ENCODE assay signal across 8 cellular contexts in the genomic region with DNA sequence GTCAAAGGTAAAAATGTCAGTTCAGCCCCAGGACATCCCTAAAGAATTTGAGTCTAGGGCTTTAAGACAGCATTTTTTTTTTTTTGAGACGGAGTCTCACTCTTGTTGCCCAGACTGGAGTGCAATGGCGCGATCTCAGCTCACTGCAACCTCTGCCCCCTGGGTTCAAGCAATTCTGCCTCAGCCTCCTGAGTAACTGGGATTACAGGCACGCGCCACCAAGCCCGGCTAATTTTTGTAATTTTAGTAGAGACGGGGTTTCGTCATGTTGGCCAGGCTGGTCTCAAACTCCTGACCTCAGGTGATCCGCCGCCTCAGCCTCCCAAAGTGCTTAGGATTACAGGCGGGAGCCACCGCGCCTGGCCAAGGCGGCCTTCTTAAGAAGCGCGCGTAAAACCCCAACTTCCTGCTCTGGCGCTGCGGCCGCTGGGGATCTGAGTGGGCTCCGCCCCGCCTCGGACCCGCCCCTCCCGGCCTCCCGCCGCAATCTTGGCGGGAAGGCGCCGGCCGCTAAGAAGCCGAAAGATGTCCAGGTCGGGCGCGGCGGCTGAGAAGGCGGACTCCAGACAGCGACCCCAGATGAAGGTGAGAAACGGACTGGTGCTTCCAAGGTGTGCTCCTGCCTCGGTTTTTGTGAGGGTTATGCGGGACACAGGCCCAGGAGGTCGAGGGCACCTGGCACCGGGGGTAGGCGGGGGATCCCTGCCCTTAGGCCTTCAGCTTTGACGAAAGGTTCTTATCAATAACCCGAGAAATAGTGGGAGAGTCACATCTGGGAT. TPM values are rescaled to one million over a fixed set of nuclear protein-coding genes. Genes with fewer than 3 reads are reported as not detected.
DNase-seq lines count a peak whose midpoint lies in the region; ATAC-seq, FAIRE-seq and TF ChIP-seq lines count a peak whose summit lies in the region.
"Not testable (repeated sequence)": the region's sequence is repeated elsewhere in the genome, so short reads cannot be mapped to it uniquely, and the experiment has no call there.

Gene WDR76, plus strand, starts transcription at position 495 of the 779 bp plus-strand sequence. Its CDS starts 31 bp downstream, at position 526.

- ATAC-seq in GM19025 (IDR thresholded peaks at IDR 0.05; ENCODE audit: low read depth, unreplicated experiment) (peak; percentile 62), HG03520 (IDR thresholded peaks at IDR 0.05; ENCODE audit: unreplicated experiment) (peak; percentile 45)
- peak; percentile 68 for ATAC-seq in activated CD4-positive, alpha-beta T cell treated with anti-CD3 and anti-CD28 coated beads for 36 hours

- H3K27ac ChIP-seq in keratinocyte (ENCODE audit: control insufficient read depth, insufficient read depth, low read length), result peak within 1 kb of the TSS; percentile 75

- peak; percentile 84 for DNase-seq in AG08396 (ENCODE audit: low spot score)
- peak; percentile 45 to 91 for DNase-seq in NCI-H526 (lab: John Stamatoyannopoulos, UW)
- peak; percentile 90 for DNase-seq in activated CD4-positive, alpha-beta T cell treated with anti-CD3 and anti-CD28 coated beads for 36 hours
- DNase-seq in chondrocyte (ENCODE audit: low spot score), result not testable (repeated sequence)
- DNase-seq in keratinocyte (ENCODE audit: low read depth, low spot score), result peak; percentile 19
- peak; percentile 66 to 83 for DNase-seq in stimulated activated CD4-positive, alpha-beta T cell treated with anti-CD3 and anti-CD28 coated beads, Interleukin-12 subunit alpha, Interleukin-12 subunit beta, amount 100 ng/mL, for 24 hours (ENCODE audit: low read depth in 2 of 2)

- H3K9me3 ChIP-seq in keratinocyte (ENCODE audit: control insufficient read depth, low read depth, low read length), result not testable (repeated sequence)

- dilution Hi-C loops in keratinocyte (cut with MboI; ENCODE audit: extremely low pct_ligation_motif_present, low sequenced_read_pairs), result not testable (repeated sequence)

- not testable (repeated sequence) for FAIRE-seq in keratinocyte (lab: Jason Lieb, UNC)

- intact Hi-C loops in activated CD4-positive, alpha-beta T cell treated with anti-CD3 and anti-CD28 coated beads for 36 hours (cut with DNase I, micrococcal nuclease), result loop anchor here in 1 of 2 experiments (2.0 to 10.0 kb wide), 5 partner anchors 371 to 708 kb away; partner anchors contain the start of genes CTDSPL2, EIF3J, FRMD5 and GOLM2

- peaks cover 25% of the 10 kb centered on the region for H3K79me2 ChIP-seq in keratinocyte (ENCODE audit: control insufficient read depth, insufficient read depth, low read length)

- H3K9me3 Mint-ChIP-seq in activated CD4-positive, alpha-beta T cell treated with anti-CD3 and anti-CD28 coated beads for 36 hours (ENCODE audit: low read depth); chondrocyte (ENCODE audit: low read depth): not testable (repeated sequence)

- peak within 1 kb of the TSS; percentile 95 for H3K27ac Mint-ChIP-seq in activated CD4-positive, alpha-beta T cell treated with anti-CD3 and anti-CD28 coated beads for 36 hours
- H3K27ac Mint-ChIP-seq in chondrocyte (ENCODE audit: unreplicated experiment), result not testable (repeated sequence)

- peaks cover 16% of the 10 kb centered on the region for H3K4me1 ChIP-seq in keratinocyte (ENCODE audit: control insufficient read depth, extremely low read depth, insufficient read depth, low read length)

- H3K27me3 Mint-ChIP-seq in activated CD4-positive, alpha-beta T cell treated with anti-CD3 and anti-CD28 coated beads for 36 hours; chondrocyte (ENCODE audit: low read depth): not testable (repeated sequence)

- H3K9ac ChIP-seq in keratinocyte (ENCODE audit: control insufficient read depth, extremely low read depth, insufficient read depth, low read length), result peak within 1 kb of the TSS; percentile 80

- peaks cover 55% of the 10 kb centered on the region for H3K4me1 Mint-ChIP-seq in activated CD4-positive, alpha-beta T cell treated with anti-CD3 and anti-CD28 coated beads for 36 hours
- peaks cover 40% of the 10 kb centered on the region for H3K4me1 Mint-ChIP-seq in chondrocyte (ENCODE audit: low read depth)

- CTCF ChIA-PET in activated CD4-positive, alpha-beta T cell treated with anti-CD3 and anti-CD28 coated beads for 36 hours (lab: Charles Lee), result interaction anchor here (0.6 kb wide), 1 partner anchor 36 kb away, joined by 4 read pairs; no protein-coding TSS in a partner anchor

- H3K36me3 Mint-ChIP-seq in activated CD4-positive, alpha-beta T cell treated with anti-CD3 and anti-CD28 coated beads for 36 hours (ENCODE audit: low read depth), result peaks cover 52% of the 10 kb centered on the region
- not testable (repeated sequence) for H3K36me3 Mint-ChIP-seq in chondrocyte (ENCODE audit: low read depth)

- H3K36me3 ChIP-seq in keratinocyte (ENCODE audit: control insufficient read depth in 2 of 2, extremely low read depth in 1 of 2, insufficient read depth in 2 of 2, low read length in 2 of 2), result not testable (repeated sequence)

- peak within 1 kb of the TSS; percentile 34 to 73 (median 66) for H3K4me3 ChIP-seq in keratinocyte (ENCODE audit: control insufficient read depth in 2 of 3, extremely low read depth in 1 of 3, insufficient read depth in 2 of 3, low read depth in 1 of 3, low read length in 3 of 3)

- H3K9me1 ChIP-seq in keratinocyte (ENCODE audit: control insufficient read depth, extremely low read depth, insufficient read depth, low read length), result not testable (repeated sequence)

- H3K4me3 Mint-ChIP-seq in activated CD4-positive, alpha-beta T cell treated with anti-CD3 and anti-CD28 coated beads for 36 hours, result peak within 1 kb of the TSS; percentile 80
- H3K4me3 Mint-ChIP-seq in chondrocyte (ENCODE audit: unreplicated experiment), result peak within 1 kb of the TSS; percentile 77

- not testable (repeated sequence) for TF ChIP-seq CTCF in chondrocyte (IDR thresholded peaks at IDR 0.05); keratinocyte (optimal IDR thresholded peaks at IDR 0.05 in 1 of 3, IDR thresholded peaks at IDR 0.05 in 1 of 3, conservative IDR thresholded peaks at IDR 0.05 in 1 of 3; ENCODE audit: extremely low read depth in 1 of 3, insufficient read depth in 2 of 3, low read length in 3 of 3)

- peak within 1 kb of the TSS; percentile 96 for H3K4me2 ChIP-seq in keratinocyte (ENCODE audit: control insufficient read depth, extremely low read depth, insufficient read depth, low read depth, low read length)

- not testable (repeated sequence) for H4K20me1 ChIP-seq in keratinocyte (ENCODE audit: control insufficient read depth, extremely low read depth, insufficient read depth, low read length)

- POLR2A ChIA-PET in activated CD4-positive, alpha-beta T cell treated with anti-CD3 and anti-CD28 coated beads for 36 hours (lab: Charles Lee), result interaction anchor here (2.0 kb wide), 1 partner anchor 27 kb away, joined by 12 read pairs; the partner anchor contains the start of genes HYPK and SERINC4

- peak within 1 kb of the TSS; percentile 94 for H2AFZ ChIP-seq in keratinocyte (ENCODE audit: control insufficient read depth, low read length)

- H3K27me3 ChIP-seq in keratinocyte (ENCODE audit: control insufficient read depth, extremely low read depth, insufficient read depth, low read length), result not testable (repeated sequence)

RNA-seq across cellular contexts. Expression of gene WDR76, which starts in this region (rescaled TPM):
- total RNA-seq in activated CD4-positive, alpha-beta T cell treated with anti-CD3 and anti-CD28 coated beads for 36 hours, result 10 to 100 TPM; 75.4 to 95.2 TPM
- total RNA-seq in chondrocyte, result 6.1 to 15.3 TPM (median 6.6 TPM) in 3 replicates
- 0.66 to 5.0 TPM (median 4.7 TPM) in 3 replicates for polyA plus RNA-seq in keratinocyte
- polyA plus RNA-seq in keratinocyte (2011; ENCODE audit: low read depth), result 0.82 TPM
- polyA plus RNA-seq in keratinocyte (2011; cell fraction: cytosol; rRNA removed), result 1.3 and 1.7 TPM in 2 replicates
- polyA plus RNA-seq in keratinocyte (2011; cell fraction: nucleus; rRNA removed), result 0.56 and 1.1 TPM in 2 replicates
- polyA plus RNA-seq in keratinocyte (2012; ENCODE audit: low replicate concordance), result 0.92 and 4.5 TPM in 2 replicates
- polyA minus RNA-seq in keratinocyte, result 0.49 to 3.3 TPM (median 1.8 TPM) in 3 replicates
- polyA minus RNA-seq in keratinocyte (2011; cell fraction: cytosol; rRNA and poly(A)+ RNA removed), result not detected
- 0.47 and 0.74 TPM in 2 replicates for polyA minus RNA-seq in keratinocyte (2011; cell fraction: nucleus; rRNA and poly(A)+ RNA removed)
